ENCODE assay signal across 16 cellular contexts in genomic region chr1:154833841-154834240, GRCh38. TPM values are rescaled to one million over a fixed set of nuclear protein-coding genes. Genes with fewer than 3 reads are reported as not detected.
DNase-seq lines count a peak whose midpoint lies in the region; ATAC-seq, FAIRE-seq and TF ChIP-seq lines count a peak whose summit lies in the region.
"Had no signal": no experiment of that assay in that cellular context is flagged by ENCODE, and none has a peak within 500 bp of the region (broad histone marks: within the 10 kb centered on the region; RNA-seq: fewer than 3 reads in every experiment).

No MANE protein-coding gene starts in this region.

- dilution Hi-C loops in endothelial cell of umbilical vein (cut with MboI; ENCODE audit: extremely low pct_ligation_motif_present, low sequenced_read_pairs) = no loop called here

- no TSS peak for BruUV-seq in endothelial cell of umbilical vein (replicated peaks; lab: Mats Ljungman, UMichigan)

- H4K91ac ChIP-seq in neuronal stem cell (ENCODE audit: low read depth, low read length, poor library complexity) = no peak overlapping the region

- H3K36me3 ChIP-seq in left ventricle myocardium inferior = no peaks in the 10 kb centered on the region
- no peaks in the 10 kb centered on the region for H3K36me3 ChIP-seq in right atrium auricular region
- H3K36me3 ChIP-seq in endothelial cell of umbilical vein (ENCODE audit: control insufficient read depth in 2 of 2, extremely low read depth in 1 of 2, insufficient read depth in 2 of 2, low read length in 2 of 2) = no peaks in the 10 kb centered on the region
- no peaks in the 10 kb centered on the region for H3K36me3 ChIP-seq in neuronal stem cell (replicated peaks in 1 of 2; ENCODE audit: control insufficient read depth in 2 of 2, insufficient read depth in 2 of 2, low read length in 2 of 2)
- no peaks in the 10 kb centered on the region for H3K36me3 ChIP-seq in upper lobe of right lung

- TF ChIP-seq CTCF in left ventricle myocardium inferior (IDR thresholded peaks at IDR 0.05; ENCODE audit: borderline replicate concordance) (no peak), right atrium auricular region (IDR thresholded peaks at IDR 0.05) (no peak), endothelial cell of umbilical vein (IDR thresholded peaks at IDR 0.05; ENCODE audit: extremely low read depth in 1 of 2, insufficient read depth in 1 of 2, low read depth in 1 of 2, low read length in 2 of 2) (no peak), upper lobe of right lung (IDR thresholded peaks at IDR 0.05) (no peak), lower leg skin (IDR thresholded peaks at IDR 0.05) (no peak)

- TF ChIP-seq POLR2A in endothelial cell of umbilical vein (IDR thresholded peaks at IDR 0.05; ENCODE audit: low read depth, low read length) = no peak
- TF ChIP-seq POLR2A in lower leg skin (IDR thresholded peaks at IDR 0.05) = no peak

- no peak overlapping the region for H2BK15ac ChIP-seq in neuronal stem cell (ENCODE audit: low read length)

- H3K4me2 ChIP-seq in endothelial cell of umbilical vein (ENCODE audit: insufficient read depth, low read length) (no peak overlapping the region), neuronal stem cell (ENCODE audit: insufficient read depth, low read length, poor library complexity, severe bottlenecking) (no peak overlapping the region)

- H3K18ac ChIP-seq in neuronal stem cell (ENCODE audit: low read length) = no peak overlapping the region

- WGBS in neuronal stem cell (ENCODE audit: extremely low coverage in 2 of 2, insufficient read length in 2 of 2, insufficient replicate concordance in 1 of 2), 2 donors = no CpG with 5 or more reads among the region's 5 CpGs
- 71 to 74% methylated on average over 5 of the region's 5 CpGs for WGBS in lower leg skin, 2 donors

- no peak overlapping the region for H3K4me3 ChIP-seq in left ventricle myocardium inferior
- no peak overlapping the region for H3K4me3 ChIP-seq in right atrium auricular region
- no peak overlapping the region for H3K4me3 ChIP-seq in endothelial cell of umbilical vein (replicated peaks in 1 of 3; ENCODE audit: insufficient read depth in 1 of 3, low read depth in 1 of 3, low read length in 3 of 3)
- no peak overlapping the region for H3K4me3 ChIP-seq in neuronal stem cell (ENCODE audit: low read length in 2 of 2)
- H3K4me3 ChIP-seq in upper lobe of right lung = no peak overlapping the region
- H3K4me3 ChIP-seq in lower leg skin (ENCODE audit: low read depth, poor library complexity, severe bottlenecking) = no peak overlapping the region

- H2BK5ac ChIP-seq in neuronal stem cell (ENCODE audit: low read length) = no peak overlapping the region

- POLR2A ChIA-PET in endothelial cell of umbilical vein (lab: Charles Lee) = no interaction called here

- FAIRE-seq in endothelial cell of umbilical vein (lab: Jason Lieb, UNC) = no peak
- FAIRE-seq: A204.1, H54 had no signal

- H3K9ac ChIP-seq in endothelial cell of umbilical vein (replicated peaks; ENCODE audit: extremely low read depth, insufficient read depth, low read length) (no peak overlapping the region), neuronal stem cell (ENCODE audit: low read depth, low read length, poor library complexity) (no peak overlapping the region)

- H2BK12ac ChIP-seq in neuronal stem cell (ENCODE audit: low read length) = no peak overlapping the region

- H3K4ac ChIP-seq in neuronal stem cell (ENCODE audit: low read length) = no peak overlapping the region

- H3K27ac ChIP-seq in left ventricle myocardium inferior (replicated peaks) (peak overlapping the region; percentile 34), right atrium auricular region (no peak overlapping the region), endothelial cell of umbilical vein (ENCODE audit: insufficient read depth, low read depth, low read length) (no peak overlapping the region), neuronal stem cell (replicated peaks; ENCODE audit: low read length) (no peak overlapping the region), upper lobe of right lung (peak overlapping the region; percentile 42)
- H3K27ac ChIP-seq: C4-2B had no signal

- no peaks in the 10 kb centered on the region for H3K9me1 ChIP-seq in endothelial cell of umbilical vein (replicated peaks; ENCODE audit: control insufficient read depth, extremely low read depth, insufficient read depth, low read length)

- no peak for DNase-seq in left ventricle myocardium inferior
- no peak for DNase-seq in right atrium auricular region (ENCODE audit: low spot score)
- peak; percentile 76 for DNase-seq in endothelial cell of umbilical vein (ENCODE audit: low read depth, low spot score)
- no peak for DNase-seq in neuronal stem cell (ENCODE audit: low spot score)
- no peak for DNase-seq in upper lobe of right lung
- no peak for DNase-seq in H4 (ENCODE audit: low spot score)
- DNase-seq in lower leg skin (ENCODE audit: low spot score in 2 of 2) = no peak
- DNase-seq: CD4-positive, alpha-beta memory T cell; GF-D8; IMR-90 had no signal

- no peaks in the 10 kb centered on the region for H3K79me1 ChIP-seq in neuronal stem cell (ENCODE audit: low read depth, low read length)

- no peak overlapping the region for H2AK5ac ChIP-seq in neuronal stem cell (ENCODE audit: low read depth, low read length)

- no peaks in the 10 kb centered on the region for H4K20me1 ChIP-seq in endothelial cell of umbilical vein (replicated peaks; ENCODE audit: control insufficient read depth, extremely low read depth, insufficient read depth, low read length)

- H3K14ac ChIP-seq in neuronal stem cell (ENCODE audit: low read length) = no peak overlapping the region

- no peak overlapping the region for H2BK120ac ChIP-seq in neuronal stem cell (ENCODE audit: low read depth, low read length)

- H3K9me3 ChIP-seq in left ventricle myocardium inferior (replicated peaks) = no peaks in the 10 kb centered on the region
- H3K9me3 ChIP-seq in right atrium auricular region = no peaks in the 10 kb centered on the region
- no peaks in the 10 kb centered on the region for H3K9me3 ChIP-seq in endothelial cell of umbilical vein (replicated peaks; ENCODE audit: control insufficient read depth, insufficient read depth, low read length)
- H3K9me3 ChIP-seq in neuronal stem cell (replicated peaks in 1 of 2; ENCODE audit: control insufficient read depth in 2 of 2, insufficient read depth in 1 of 2, low read depth in 1 of 2, low read length in 2 of 2) = no peaks in the 10 kb centered on the region
- no peaks in the 10 kb centered on the region for H3K9me3 ChIP-seq in upper lobe of right lung

- ATAC-seq in upper lobe of right lung = no peak
- ATAC-seq in GM21360 (IDR thresholded peaks at IDR 0.05; ENCODE audit: unreplicated experiment) = no peak
- ATAC-seq: HCT116 had no signal

- peak overlapping the region; percentile 26 for H3K23ac ChIP-seq in neuronal stem cell (ENCODE audit: low read depth, low read length, poor library complexity)

- H3K27me3 ChIP-seq in left ventricle myocardium inferior (ENCODE audit: low read depth) (no peaks in the 10 kb centered on the region), right atrium auricular region (no peaks in the 10 kb centered on the region), endothelial cell of umbilical vein (ENCODE audit: control insufficient read depth in 2 of 2, insufficient read depth in 2 of 2, low read length in 2 of 2) (no peaks in the 10 kb centered on the region), neuronal stem cell (ENCODE audit: control insufficient read depth in 3 of 3, insufficient read depth in 3 of 3, low read depth in 1 of 3, low read length in 3 of 3) (peaks cover 0 to 10% (median 0%) of the 10 kb centered on the region in 3 experiments), upper lobe of right lung (no peaks in the 10 kb centered on the region)

- H3K4me1 ChIP-seq in left ventricle myocardium inferior = peaks cover 73% of the 10 kb centered on the region
- peaks cover 0 to 47% of the 10 kb centered on the region in 2 donors for H3K4me1 ChIP-seq in right atrium auricular region
- H3K4me1 ChIP-seq in endothelial cell of umbilical vein (ENCODE audit: control insufficient read depth, extremely low read depth, insufficient read depth, low read length) = peaks cover 9% of the 10 kb centered on the region
- peaks cover 1 to 4% of the 10 kb centered on the region in 2 donors for H3K4me1 ChIP-seq in neuronal stem cell (ENCODE audit: control insufficient read depth in 2 of 2, insufficient read depth in 1 of 2, low read depth in 1 of 2, low read length in 2 of 2)
- peaks cover 23% of the 10 kb centered on the region for H3K4me1 ChIP-seq in upper lobe of right lung

- CTCF ChIA-PET in endothelial cell of umbilical vein (lab: Charles Lee) = no interaction called here

- H2AFZ ChIP-seq in endothelial cell of umbilical vein (ENCODE audit: low read depth, low read length) (no peak overlapping the region), neuronal stem cell (ENCODE audit: low read length) (no peak overlapping the region)

- H3K79me2 ChIP-seq in endothelial cell of umbilical vein (ENCODE audit: control insufficient read depth, insufficient read depth, low read length) = no peaks in the 10 kb centered on the region

- H4K8ac ChIP-seq in neuronal stem cell (ENCODE audit: low read depth, low read length) = no peak overlapping the region

- intact Hi-C loops in left ventricle myocardium inferior (cut with micrococcal nuclease) (no loop called here), endothelial cell of umbilical vein (cut with micrococcal nuclease) (no loop called here), upper lobe of right lung (cut with DNase I) (no loop called here), lower leg skin (cut with DNase I; ENCODE audit: low total_unique reads) (no loop called here)

TF ChIP-seq in endothelial cell of umbilical vein, 7 proteins besides CTCF, POLR2A, EP300 and RAD21 (continues in another document):
- TF ChIP-seq MAX (IDR thresholded peaks at IDR 0.05; ENCODE audit: insufficient read depth, insufficient read length) (no peak), MYC (IDR thresholded peaks at IDR 0.05; ENCODE audit: low read depth, low read length) (no peak)

RNA-seq across cellular contexts. Expression of gene KCNN3, which starts 36.2 kb away (rescaled TPM):
- total RNA-seq in left ventricle myocardium inferior (4.8 TPM), right atrium auricular region (1 to 10 TPM; 3.9 to 4.4 TPM), endothelial cell of umbilical vein (0.85 and 1.1 TPM in 2 replicates), upper lobe of right lung (7.6 TPM), lower leg skin (1 to 10 TPM in 1 of 4 donors, under 1 TPM in 3; 0.13 to 2.1 (median 0.36) TPM)
- polyA plus RNA-seq in endothelial cell of umbilical vein = 0.41 and 0.91 TPM in 2 replicates
- 0.36 and 0.42 TPM in 2 replicates for polyA plus RNA-seq in endothelial cell of umbilical vein (2011; cell fraction: cytosol; rRNA removed)
- polyA plus RNA-seq in endothelial cell of umbilical vein (2011; cell fraction: nucleus; rRNA removed) = 0.91 and 1.1 TPM in 2 replicates
- 1.2 and 3.5 TPM in 2 replicates for polyA plus RNA-seq in endothelial cell of umbilical vein (2012)
- 1.1 and 2.2 TPM in 2 replicates for polyA minus RNA-seq in endothelial cell of umbilical vein
- polyA minus RNA-seq in endothelial cell of umbilical vein (2011; cell fraction: cytosol; rRNA and poly(A)+ RNA removed) = not detected
- 0.63 and 0.82 TPM in 2 replicates for polyA minus RNA-seq in endothelial cell of umbilical vein (2011; cell fraction: nucleus; rRNA and poly(A)+ RNA removed)
- 3.7 TPM for polyA plus RNA-seq in neuronal stem cell (2013, experiment 1 of 2)
- 4.2 TPM for polyA plus RNA-seq in neuronal stem cell (2013, experiment 2 of 2)
- total RNA-seq in H4 (2014; rRNA removed; shearing (Covaris generic)) = 0.06 and 0.41 TPM in 2 replicates
- total RNA-seq: HT-29, IMR-90 had no signal
- polyA plus RNA-seq: CD4-positive, alpha-beta memory T cell had no signal

Comparison
In these comparisons a context has a peak if more than half of its experiments do, and no peak if none do; other contexts are left out.
1. H3K27ac ChIP-seq: peak in left ventricle myocardium inferior (single experiment) and upper lobe of right lung (single experiment); none in right atrium auricular region (0 of 2), endothelial cell of umbilical vein (single experiment) and neuronal stem cell (single experiment).